In genomic region chr2:62578837-62579640, GRCh38 we compare ENCODE assay signal across 1 cellular context.
TF ChIP-seq lines count a peak whose summit lies in the region.

No MANE protein-coding gene starts in this region.

TF ChIP-seq in HepG2, 621 proteins besides CTCF, POLR2A, EP300 and RAD21 (continued from another document and continues in another):
- TF ChIP-seq DZIP1 (CRISPR knock-in tag; IDR thresholded peaks at IDR 0.05) (no peak), RFXANK (CRISPR knock-in tag; IDR thresholded peaks at IDR 0.05) (no peak), AHDC1 (CRISPR knock-in tag; IDR thresholded peaks at IDR 0.05; ENCODE audit: borderline replicate concordance) (no peak), ZMYM3 (CRISPR knock-in tag; IDR thresholded peaks at IDR 0.05) (no peak), DBP (CRISPR knock-in tag; IDR thresholded peaks at IDR 0.05; ENCODE audit: not compliant biosample characterization) (no peak), HOMEZ (CRISPR knock-in tag; IDR thresholded peaks at IDR 0.05; ENCODE audit: low read depth) (peak; percentile 81; the same call in 1 of the 2 replicates), ARNTL (CRISPR knock-in tag; IDR thresholded peaks at IDR 0.05) (no peak), MEIS1 (CRISPR knock-in tag; IDR thresholded peaks at IDR 0.05; ENCODE audit: borderline replicate concordance) (no peak), ZNF782 (CRISPR knock-in tag; IDR thresholded peaks at IDR 0.05; ENCODE audit: borderline replicate concordance) (no peak), ZNF775 (CRISPR knock-in tag; IDR thresholded peaks at IDR 0.05; ENCODE audit: borderline replicate concordance) (no peak), RERE (CRISPR knock-in tag; IDR thresholded peaks at IDR 0.05; ENCODE audit: low read depth) (0 out of 2 replicates have a peak, but pooled peaks have one; percentile 18), ZNF678 (CRISPR knock-in tag; IDR thresholded peaks at IDR 0.05) (no peak), ZNF564 (CRISPR knock-in tag; IDR thresholded peaks at IDR 0.05) (no peak), ZNF18 (CRISPR knock-in tag; IDR thresholded peaks at IDR 0.05; ENCODE audit: insufficient replicate concordance) (no peak), ZNF530 (CRISPR knock-in tag; IDR thresholded peaks at IDR 0.05; ENCODE audit: low read depth) (no peak), SNAPC4 (CRISPR knock-in tag; IDR thresholded peaks at IDR 0.05) (no peak), UBTF (CRISPR knock-in tag; IDR thresholded peaks at IDR 0.05) (no peak), PBX3 (CRISPR knock-in tag; IDR thresholded peaks at IDR 0.05; ENCODE audit: borderline replicate concordance) (no peak)
